Comparison of ENCODE assay signal across 22 cellular contexts in genomic region chr11:85717360-85717927, GRCh38. TPM values are rescaled to one million over a fixed set of nuclear protein-coding genes. Genes with fewer than 3 reads are reported as not detected.
DNase-seq lines count a peak whose midpoint lies in the region; ATAC-seq and TF ChIP-seq lines count a peak whose summit lies in the region.
"Had no signal": no experiment of that assay in that cellular context is flagged by ENCODE, and none has a peak within 500 bp of the region (broad histone marks: within the 10 kb centered on the region; RNA-seq: fewer than 3 reads in every experiment).

No MANE protein-coding gene starts in this region.

- peaks cover 18% of the 10 kb centered on the region for H3K4me1 ChIP-seq in skeletal muscle satellite cell (ENCODE audit: control insufficient read depth, insufficient read depth, low read length)
- H3K4me1 ChIP-seq: body of pancreas, spleen, uterus had no signal

- no peak for DNase-seq in activated CD4-positive, CD25-positive, alpha-beta regulatory T cell (lab: John Stamatoyannopoulos, UW)
- DNase-seq in foreskin fibroblast = no peak
- no peak for DNase-seq in SW 1271 (lab: John Stamatoyannopoulos, UW)
- DNase-seq in T-helper 1 cell = no peak
- DNase-seq in stimulated activated CD4-positive, alpha-beta T cell treated with anti-CD3 and anti-CD28 coated beads, Interleukin-4, amount 100 ng/mL, for 24 hours = no peak
- DNase-seq: 8988T; activated CD8-positive, alpha-beta memory T cell treated with anti-CD3 and anti-CD28 coated beads for 24 hours; activated T-cell treated with anti-CD3 and anti-CD28 coated beads, Interleukin-2, amount 50 U/mL, for 72 hours; body of pancreas; dermis blood vessel endothelial cell; DMS 273 treated with DMSO at 0.1 percent for 48 hours; GDM1; naive B cell; NCI-H1417; posterior cingulate gyrus; SIG-M5; spleen; stimulated activated CD8-positive, alpha-beta memory T cell treated with anti-CD3 and anti-CD28 coated beads, Interleukin-4, amount 100 ng/mL, for 48 hours; uterus had no signal

- peak overlapping the region; percentile 88 for H3K27ac ChIP-seq in angular gyrus (ENCODE audit: low read depth, low read length)
- H3K27ac ChIP-seq: body of pancreas, spleen, uterus had no signal

- H3K9me3 ChIP-seq in skeletal muscle satellite cell (replicated peaks; ENCODE audit: low read length) = no peaks in the 10 kb centered on the region
- H3K9me3 ChIP-seq: body of pancreas, spleen, uterus had no signal

- H3K4me3 ChIP-seq in foreskin fibroblast (ENCODE audit: low read depth in 1 of 2, low read length in 2 of 2) (peak overlapping the region; percentile 46 to 69), skeletal muscle satellite cell (ENCODE audit: low read length) (no peak overlapping the region)
- H3K4me3 ChIP-seq: body of pancreas, spleen, uterus had no signal

- TF ChIP-seq CTCF in foreskin fibroblast (IDR thresholded peaks at IDR 0.05; ENCODE audit: low read depth, low read length) = no peak

- peak overlapping the region; percentile 78 for H3K4me2 ChIP-seq in skeletal muscle satellite cell (ENCODE audit: low read length)

- no peaks in the 10 kb centered on the region for H3K27me3 ChIP-seq in skeletal muscle satellite cell (ENCODE audit: control insufficient read depth, insufficient read depth, low read length)
- H3K27me3 ChIP-seq: body of pancreas, spleen, uterus had no signal

- no peaks in the 10 kb centered on the region for H3K36me3 ChIP-seq in skeletal muscle satellite cell (ENCODE audit: insufficient read depth, low read length)
- H3K36me3 ChIP-seq: uterus had no signal

- peak; percentile 25 to 62 for ATAC-seq in activated CD4-positive, CD25-positive, alpha-beta regulatory T cell treated with anti-CD3 and anti-CD28 coated beads, Interleukin-2, amount 50 U/mL, for 24 hours
- ATAC-seq: activated T-cell treated with anti-CD3 and anti-CD28 coated beads, Interleukin-2, amount 50 U/mL, for 72 hours; body of pancreas had no signal

- peak overlapping the region; percentile 82 for H3K9ac ChIP-seq in skeletal muscle satellite cell (ENCODE audit: low read depth, low read length)

RNA-seq across cellular contexts. Expression of gene CCDC89, which starts 31.4 kb away (rescaled TPM):
- 3.7 and 4.6 TPM in 2 replicates for total RNA-seq in skeletal muscle satellite cell (2012; rRNA removed)
- total RNA-seq: body of pancreas, dermis blood vessel endothelial cell had no signal

RNA-seq across cellular contexts. Expression of gene CREBZF, which starts 52.5 kb away (rescaled TPM):
- total RNA-seq in skeletal muscle satellite cell (2012; rRNA removed) = 23.4 and 31.7 TPM in 2 replicates
